ENCODE assay signal across 9 cellular contexts in the genomic region with DNA sequence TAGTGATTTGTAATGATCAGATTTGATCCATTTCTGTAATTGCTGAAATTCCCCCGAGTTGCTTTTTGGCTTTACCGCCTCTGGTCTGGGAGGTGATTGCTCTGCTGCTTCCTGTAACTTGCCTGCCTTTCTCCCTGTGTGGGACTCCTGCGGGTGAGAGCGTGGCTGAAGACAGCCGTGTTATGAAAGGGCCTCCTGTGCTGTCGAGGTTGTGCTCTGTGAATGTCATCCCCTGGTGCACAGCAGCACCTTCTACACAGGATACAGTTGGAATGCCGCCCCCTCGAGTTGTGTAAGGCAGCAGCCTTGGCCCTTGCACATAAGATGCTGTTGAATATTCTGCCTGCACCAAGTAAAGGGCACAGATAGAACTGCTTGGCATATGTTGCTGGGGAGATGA. TPM values are rescaled to one million over a fixed set of nuclear protein-coding genes. Genes with fewer than 3 reads are reported as not detected.
DNase-seq lines count a peak whose midpoint lies in the region; ATAC-seq and TF ChIP-seq lines count a peak whose summit lies in the region.
"Had no signal": no experiment of that assay in that cellular context is flagged by ENCODE, and none has a peak within 500 bp of the region (broad histone marks: within the 10 kb centered on the region; RNA-seq: fewer than 3 reads in every experiment).

No MANE protein-coding gene starts in this region.

- no peaks in the 10 kb centered on the region for H3K9me3 ChIP-seq in hepatocyte (ENCODE audit: low read depth)

- no peak overlapping the region for H3K4me3 ChIP-seq in hepatocyte

- peaks cover 4% of the 10 kb centered on the region for H3K4me1 ChIP-seq in hepatocyte (ENCODE audit: insufficient read depth)

- H4K20me1 ChIP-seq in hepatocyte (ENCODE audit: insufficient read depth, poor library complexity, severe bottlenecking) = peaks cover 29% of the 10 kb centered on the region

- DNase-seq in Ammon's horn (ENCODE audit: low spot score) = peak; percentile 51
- peak; percentile 45 to 61 for DNase-seq in Kasumi-1 (lab: John Stamatoyannopoulos, UW)
- DNase-seq in kidney tubule cell (ENCODE audit: low spot score) = peak; percentile 19
- DNase-seq in GM19238 (ENCODE audit: insufficient read length, low spot score) = no peak
- DNase-seq in hepatocyte (ENCODE audit: low spot score) = no peak
- no peak for DNase-seq in DMS79 treated with DMSO at 0.1 percent for 48 hours (lab: John Stamatoyannopoulos, UW)
- DNase-seq: Calu3 had no signal

- no peak overlapping the region for H3K27ac ChIP-seq in hepatocyte

- H3K27ac Mint-ChIP-seq in activated T-helper 17 cell treated with anti-CD3 and anti-CD28 coated beads, Interleukin-2, amount 50 U/mL, for 72 hours = peak overlapping the region; percentile 69

- H3K4me2 ChIP-seq in hepatocyte = no peak overlapping the region

- no peaks in the 10 kb centered on the region for H3K9me3 Mint-ChIP-seq in activated T-helper 17 cell treated with anti-CD3 and anti-CD28 coated beads, Interleukin-2, amount 50 U/mL, for 72 hours

- WGBS in hepatocyte (ENCODE audit: low lambda C conversion rate, missing lambda C conversion rate) = 72% methylated on average over 8 of the region's 8 CpGs

- H3K27me3 ChIP-seq in hepatocyte = no peaks in the 10 kb centered on the region

- no peaks in the 10 kb centered on the region for H3K9me2 ChIP-seq in hepatocyte (replicated peaks; ENCODE audit: insufficient read depth)

- H3K27me3 Mint-ChIP-seq in activated T-helper 17 cell treated with anti-CD3 and anti-CD28 coated beads, Interleukin-2, amount 50 U/mL, for 72 hours = no peaks in the 10 kb centered on the region

- peak overlapping the region; percentile 94 for H3K4me3 Mint-ChIP-seq in activated T-helper 17 cell treated with anti-CD3 and anti-CD28 coated beads, Interleukin-2, amount 50 U/mL, for 72 hours

- no peak for TF ChIP-seq CTCF in hepatocyte (IDR thresholded peaks at IDR 0.05; ENCODE audit: poor library complexity)

- peaks cover 46% of the 10 kb centered on the region for H3K4me1 Mint-ChIP-seq in activated T-helper 17 cell treated with anti-CD3 and anti-CD28 coated beads, Interleukin-2, amount 50 U/mL, for 72 hours

- H3K36me3 ChIP-seq in hepatocyte (replicated peaks; ENCODE audit: insufficient read depth, low read depth) = no peaks in the 10 kb centered on the region

- peak; percentile 50 for ATAC-seq in activated T-helper 17 cell treated with anti-CD3 and anti-CD28 coated beads, Interleukin-2, amount 50 U/mL, for 72 hours (replicated peaks)
- ATAC-seq in GM18498 (IDR thresholded peaks at IDR 0.05; ENCODE audit: unreplicated experiment) = no peak

- peaks cover 51% of the 10 kb centered on the region for H3K79me2 ChIP-seq in hepatocyte

- peaks cover 100% of the 10 kb centered on the region for H3K36me3 Mint-ChIP-seq in activated T-helper 17 cell treated with anti-CD3 and anti-CD28 coated beads, Interleukin-2, amount 50 U/mL, for 72 hours (ENCODE audit: low read depth)

- no peak overlapping the region for H2AFZ ChIP-seq in hepatocyte

RNA-seq across cellular contexts. Expression of a gene that starts 5.9 kb away (rescaled TPM):
- 100 to 1,000 TPM; 148 to 244 TPM for total RNA-seq in activated T-helper 17 cell treated with anti-CD3 and anti-CD28 coated beads, Interleukin-2, amount 50 U/mL, for 72 hours
- 167 and 195 TPM in 2 replicates for total RNA-seq in hepatocyte
- 219 and 260 TPM in 2 replicates for polyA plus RNA-seq in hepatocyte

Comparison
In these comparisons a context has a peak if more than half of its experiments do, and no peak if none do; other contexts are left out.
1. DNase-seq: peak in Ammon's horn (single experiment), Kasumi-1 (2 of 2) and kidney tubule cell (single experiment); none in GM19238 (single experiment), hepatocyte (single experiment) and DMS79 treated with DMSO at 0.1 percent for 48 hours (single experiment).